In the genomic region with DNA sequence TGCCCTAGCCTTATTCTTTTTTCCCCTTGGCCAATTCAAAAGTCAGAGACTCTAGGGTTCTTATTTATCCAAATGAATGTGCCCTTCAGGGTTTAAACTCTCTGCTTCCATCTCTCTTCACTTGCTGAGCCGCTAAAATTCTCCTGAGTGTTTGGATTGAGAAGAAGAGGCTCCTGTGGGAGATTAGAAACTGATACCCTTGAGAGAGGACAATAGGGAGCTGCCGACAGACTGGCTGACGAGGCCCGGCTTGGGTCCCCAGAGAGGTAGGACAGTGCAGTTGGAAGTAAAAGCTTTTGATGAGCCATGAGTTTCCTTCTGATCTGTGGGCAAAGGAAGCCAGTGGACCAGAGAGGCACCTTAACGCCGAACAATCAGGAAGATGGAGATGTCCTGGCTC, we compare ENCODE assay signal across 1 cellular context.
TF ChIP-seq lines count a peak whose summit lies in the region.

No MANE protein-coding gene starts in this region.

TF ChIP-seq in WTC11, 78 proteins besides CTCF, POLR2A, EP300 and RAD21 (continued from another document):
- TF ChIP-seq, protein P1, sequence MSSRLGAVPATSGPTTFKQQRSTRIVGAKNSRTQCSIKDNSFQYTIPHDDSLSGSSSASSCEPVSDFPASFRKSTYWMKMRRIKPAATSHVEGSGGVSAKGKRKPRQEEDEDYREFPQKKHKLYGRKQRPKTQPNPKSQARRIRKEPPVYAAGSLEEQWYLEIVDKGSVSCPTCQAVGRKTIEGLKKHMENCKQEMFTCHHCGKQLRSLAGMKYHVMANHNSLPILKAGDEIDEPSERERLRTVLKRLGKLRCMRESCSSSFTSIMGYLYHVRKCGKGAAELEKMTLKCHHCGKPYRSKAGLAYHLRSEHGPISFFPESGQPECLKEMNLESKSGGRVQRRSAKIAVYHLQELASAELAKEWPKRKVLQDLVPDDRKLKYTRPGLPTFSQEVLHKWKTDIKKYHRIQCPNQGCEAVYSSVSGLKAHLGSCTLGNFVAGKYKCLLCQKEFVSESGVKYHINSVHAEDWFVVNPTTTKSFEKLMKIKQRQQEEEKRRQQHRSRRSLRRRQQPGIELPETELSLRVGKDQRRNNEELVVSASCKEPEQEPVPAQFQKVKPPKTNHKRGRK (CRISPR knock-in tag; IDR thresholded peaks at IDR 0.05; ENCODE audit: borderline replicate concordance) = no peak
